8 cellular contexts compared by ENCODE assay signal in the genomic region with DNA sequence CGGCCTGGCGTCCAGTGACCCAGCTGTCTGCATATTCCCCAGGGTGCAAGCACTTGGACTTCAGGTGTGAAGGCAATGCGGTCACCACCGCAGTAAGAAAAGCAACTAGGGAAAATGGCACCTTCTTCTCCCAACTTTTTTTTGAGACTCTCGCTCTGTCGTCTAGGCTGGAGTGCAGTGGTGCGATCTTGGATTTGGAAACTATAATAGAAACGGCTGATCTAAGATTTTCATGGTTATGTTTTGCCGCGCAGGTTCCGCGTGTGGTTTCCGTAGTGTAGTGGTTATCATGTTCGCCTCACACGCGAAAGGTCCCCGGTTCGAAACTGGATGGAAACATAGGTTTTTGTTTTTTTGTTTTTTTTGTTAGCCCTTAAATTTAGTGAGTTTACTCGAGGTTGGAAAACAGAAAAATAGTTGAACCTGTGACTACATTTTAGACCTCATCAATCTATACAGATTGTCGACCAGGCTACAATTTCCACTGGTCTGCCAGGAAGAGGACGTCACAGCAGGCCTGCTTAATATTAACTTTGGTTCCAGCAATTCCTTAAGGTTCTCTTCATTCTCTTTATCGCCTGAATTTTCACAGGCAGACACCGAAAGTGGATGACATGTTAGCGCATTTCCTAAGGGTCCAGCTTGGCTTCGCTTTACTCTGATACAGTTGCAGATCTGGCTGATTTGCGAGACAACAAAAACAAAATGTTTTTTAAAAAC.
DNase-seq lines count a peak whose midpoint lies in the region; ATAC-seq and TF ChIP-seq lines count a peak whose summit lies in the region.
"Not testable (repeated sequence)": the region's sequence is repeated elsewhere in the genome, so short reads cannot be mapped to it uniquely, and the experiment has no call there.

No MANE protein-coding gene starts in this region.

- H3K36me3 Mint-ChIP-seq in dendritic cell treated with granulocyte-macrophage colony-stimulating factor and Interleukin-4, amounts not matched to agents 40 ng/mL and 50 ng/mL, for 4 days (ENCODE audit: low read depth) = not testable (repeated sequence)

- H3K79me2 ChIP-seq in PC-3 (ENCODE audit: low read length) = not testable (repeated sequence)

- not testable (repeated sequence) for H3K27me3 ChIP-seq in PC-3 (ENCODE audit: low read length); iPS DF 6.9 (ENCODE audit: control insufficient read depth, insufficient read depth, low read length); ovary; suprapubic skin

- in situ Hi-C loops in G401 (cut with HindIII; ENCODE audit: low sequenced_read_pairs) = not testable (repeated sequence)

- not testable (repeated sequence) for H3K4me2 ChIP-seq in PC-3 (ENCODE audit: low read length)

- not testable (repeated sequence) for TF ChIP-seq CTCF in PC-3 (conservative IDR thresholded peaks at IDR 0.05; ENCODE audit: low read depth, low read length); ovary (IDR thresholded peaks at IDR 0.05); suprapubic skin (IDR thresholded peaks at IDR 0.05)

- CTCF ChIA-PET in PC-3 (lab: Charles Lee) = not testable (repeated sequence)

- not testable (repeated sequence) for H3K27me3 Mint-ChIP-seq in dendritic cell treated with granulocyte-macrophage colony-stimulating factor and Interleukin-4, amounts not matched to agents 40 ng/mL and 50 ng/mL, for 4 days

- not testable (repeated sequence) for BruUV-seq in PC-3 (replicated peaks; lab: Mats Ljungman, UMichigan)

- not testable (repeated sequence) for H3F3A ChIP-seq in PC-3 (ENCODE audit: low read length, unreplicated experiment)

- H4K20me1 ChIP-seq in PC-3 (ENCODE audit: low read length) = not testable (repeated sequence)

- POLR2A ChIA-PET in PC-3 (lab: Charles Lee; ENCODE audit: unreplicated experiment) = not testable (repeated sequence)

- not testable (repeated sequence) for H3K9me3 Mint-ChIP-seq in dendritic cell treated with granulocyte-macrophage colony-stimulating factor and Interleukin-4, amounts not matched to agents 40 ng/mL and 50 ng/mL, for 4 days

- no CpG with 5 or more reads among the region's 26 CpGs for WGBS in iPS DF 6.9 (ENCODE audit: insufficient coverage, insufficient read length)
- 2 to 4% (median 2%) methylated on average over 19 to 20 of the region's 26 CpGs for WGBS in ovary, 3 donors
- 15% methylated on average over 18 of the region's 26 CpGs for WGBS in suprapubic skin

- DNase-seq in G401 (ENCODE audit: low spot score) (peak; percentile 66), HT-29 (ENCODE audit: low spot score) (peak; percentile 70), PC-3 (peak; percentile 8), iPS DF 6.9 (ENCODE audit: low read depth, low spot score) (peak; percentile 29), ovary (peak in 3 of 5 donors; percentile 18 to 35 (median 20))
- peak; percentile 67 for DNase-seq in activated CD8-positive, alpha-beta memory T cell treated with anti-CD3 and anti-CD28 coated beads, Interleukin-2, amount 50 U/mL, for 48 hours
- DNase-seq in suprapubic skin (ENCODE audit: low spot score in 2 of 2) = not testable (repeated sequence)

- H3K9ac ChIP-seq in PC-3 (ENCODE audit: low read length) = not testable (repeated sequence)

- TF ChIP-seq EP300 in ovary (IDR thresholded peaks at IDR 0.05); suprapubic skin (IDR thresholded peaks at IDR 0.05): not testable (repeated sequence)

- not testable (repeated sequence) for H3K27ac Mint-ChIP-seq in dendritic cell treated with granulocyte-macrophage colony-stimulating factor and Interleukin-4, amounts not matched to agents 40 ng/mL and 50 ng/mL, for 4 days

- not testable (repeated sequence) for H3K36me3 ChIP-seq in PC-3 (ENCODE audit: low read depth, low read length); iPS DF 6.9 (ENCODE audit: control insufficient read depth, insufficient read depth, low read length); ovary; suprapubic skin

- not testable (repeated sequence) for H3K4me3 ChIP-seq in PC-3 (ENCODE audit: low read length); ovary
- peak overlapping the region; percentile 58; the same call in 1 of the 2 replicates for H3K4me3 ChIP-seq in iPS DF 6.9 (ENCODE audit: low read length)
- peak overlapping the region; percentile 20 for H3K4me3 ChIP-seq in suprapubic skin

- intact Hi-C loops in PC-3 (cut with micrococcal nuclease); dendritic cell treated with granulocyte-macrophage colony-stimulating factor and Interleukin-4, amounts not matched to agents 40 ng/mL and 50 ng/mL, for 4 days (cut with micrococcal nuclease); ovary (cut with DNase I): not testable (repeated sequence)

- H3K9me3 ChIP-seq in PC-3 (ENCODE audit: low read length); iPS DF 6.9 (ENCODE audit: control insufficient read depth, insufficient read depth, low read length); ovary; suprapubic skin: not testable (repeated sequence)

- TF ChIP-seq POLR2A in ovary (IDR thresholded peaks at IDR 0.05); suprapubic skin (IDR thresholded peaks at IDR 0.05): not testable (repeated sequence)

- not testable (repeated sequence) for H3K9me2 ChIP-seq in PC-3 (replicated peaks; ENCODE audit: low read length)

- H3K4me1 Mint-ChIP-seq in dendritic cell treated with granulocyte-macrophage colony-stimulating factor and Interleukin-4, amounts not matched to agents 40 ng/mL and 50 ng/mL, for 4 days (ENCODE audit: low read depth) = not testable (repeated sequence)

- peak overlapping the region; percentile 55 for H3K4me3 Mint-ChIP-seq in dendritic cell treated with granulocyte-macrophage colony-stimulating factor and Interleukin-4, amounts not matched to agents 40 ng/mL and 50 ng/mL, for 4 days

- ATAC-seq in PC-3 = not testable (repeated sequence)

- H3K4me1 ChIP-seq in PC-3 (ENCODE audit: insufficient read depth, low read length); iPS DF 6.9 (ENCODE audit: control insufficient read depth, insufficient read depth, low read length); ovary (ENCODE audit: insufficient read depth); suprapubic skin: not testable (repeated sequence)

- not testable (repeated sequence) for H3K27ac ChIP-seq in PC-3 (ENCODE audit: low read length); iPS DF 6.9 (ENCODE audit: low read length); ovary; suprapubic skin

- H2AFZ ChIP-seq in PC-3 (ENCODE audit: low read length) = not testable (repeated sequence)
